ENCODE assay signal across 1 cellular context in the genomic region with DNA sequence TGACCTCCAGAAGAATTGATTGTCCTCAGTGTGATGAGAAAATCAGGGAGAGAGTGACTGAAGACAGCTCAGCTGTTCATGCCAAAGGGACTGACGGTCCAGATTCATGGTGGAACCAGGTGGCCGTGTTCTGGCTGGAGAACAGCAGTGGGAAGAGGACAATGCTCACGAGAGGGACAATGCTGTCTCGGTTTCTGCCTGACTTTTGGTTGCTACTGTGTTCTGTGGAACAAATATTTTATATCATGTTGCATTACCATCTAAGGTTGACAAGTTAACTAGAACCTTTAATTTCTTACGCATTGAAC.
TF ChIP-seq lines count a peak whose summit lies in the region.

No MANE protein-coding gene starts in this region.

TF ChIP-seq in H1, 55 proteins besides CTCF, POLR2A, EP300 and RAD21:
- TF ChIP-seq RBBP5 (IDR thresholded peaks at IDR 0.05; ENCODE audit: borderline replicate concordance, low read depth, low read length) = no peak
- no peak for TF ChIP-seq SIRT6 (IDR thresholded peaks at IDR 0.05; ENCODE audit: low read length)
- no peak for TF ChIP-seq GABPA (IDR thresholded peaks at IDR 0.05; ENCODE audit: borderline replicate concordance, insufficient read depth, low read length)
- TF ChIP-seq POU5F1 (IDR thresholded peaks at IDR 0.05; ENCODE audit: low read depth, low read length) = no peak
- TF ChIP-seq HDAC6 (IDR thresholded peaks at IDR 0.05; ENCODE audit: low read depth, low read length) = no peak
- no peak for TF ChIP-seq HDAC2 (IDR thresholded peaks at IDR 0.05; ENCODE audit: borderline replicate concordance in 1 of 2, low read depth in 2 of 2, low read length in 2 of 2)
- TF ChIP-seq SP4 (IDR thresholded peaks at IDR 0.05; ENCODE audit: low read length) = no peak
- no peak for TF ChIP-seq CEBPB (IDR thresholded peaks at IDR 0.05; ENCODE audit: low read depth, low read length)
- TF ChIP-seq, protein P1, sequence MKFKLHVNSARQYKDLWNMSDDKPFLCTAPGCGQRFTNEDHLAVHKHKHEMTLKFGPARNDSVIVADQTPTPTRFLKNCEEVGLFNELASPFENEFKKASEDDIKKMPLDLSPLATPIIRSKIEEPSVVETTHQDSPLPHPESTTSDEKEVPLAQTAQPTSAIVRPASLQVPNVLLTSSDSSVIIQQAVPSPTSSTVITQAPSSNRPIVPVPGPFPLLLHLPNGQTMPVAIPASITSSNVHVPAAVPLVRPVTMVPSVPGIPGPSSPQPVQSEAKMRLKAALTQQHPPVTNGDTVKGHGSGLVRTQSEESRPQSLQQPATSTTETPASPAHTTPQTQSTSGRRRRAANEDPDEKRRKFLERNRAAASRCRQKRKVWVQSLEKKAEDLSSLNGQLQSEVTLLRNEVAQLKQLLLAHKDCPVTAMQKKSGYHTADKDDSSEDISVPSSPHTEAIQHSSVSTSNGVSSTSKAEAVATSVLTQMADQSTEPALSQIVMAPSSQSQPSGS (IDR thresholded peaks at IDR 0.05; ENCODE audit: low read length) = no peak
- no peak for TF ChIP-seq TEAD4 (IDR thresholded peaks at IDR 0.05; ENCODE audit: low read depth, low read length)
- no peak for TF ChIP-seq JUN (IDR thresholded peaks at IDR 0.05; ENCODE audit: low read depth, low read length)
- no peak for TF ChIP-seq KDM4A (IDR thresholded peaks at IDR 0.05; ENCODE audit: low read depth, low read length, severe bottlenecking)
- TF ChIP-seq CBX5 (IDR thresholded peaks at IDR 0.05; ENCODE audit: low read depth, low read length) = no peak
- TF ChIP-seq BCL11A (IDR thresholded peaks at IDR 0.05; ENCODE audit: low read depth in 2 of 2, low read length in 2 of 2) = no peak
- TF ChIP-seq BACH1 (IDR thresholded peaks at IDR 0.05; ENCODE audit: low read length) = no peak
- no peak for TF ChIP-seq GTF2F1 (IDR thresholded peaks at IDR 0.05; ENCODE audit: borderline replicate concordance, low read depth, low read length)
- TF ChIP-seq, protein P2, sequence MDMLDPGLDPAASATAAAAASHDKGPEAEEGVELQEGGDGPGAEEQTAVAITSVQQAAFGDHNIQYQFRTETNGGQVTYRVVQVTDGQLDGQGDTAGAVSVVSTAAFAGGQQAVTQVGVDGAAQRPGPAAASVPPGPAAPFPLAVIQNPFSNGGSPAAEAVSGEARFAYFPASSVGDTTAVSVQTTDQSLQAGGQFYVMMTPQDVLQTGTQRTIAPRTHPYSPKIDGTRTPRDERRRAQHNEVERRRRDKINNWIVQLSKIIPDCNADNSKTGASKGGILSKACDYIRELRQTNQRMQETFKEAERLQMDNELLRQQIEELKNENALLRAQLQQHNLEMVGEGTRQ (IDR thresholded peaks at IDR 0.05; ENCODE audit: low read length) = no peak
- TF ChIP-seq RXRA (IDR thresholded peaks at IDR 0.05; ENCODE audit: insufficient read depth, low read depth, low read length) = no peak
- no peak for TF ChIP-seq RFX5 (IDR thresholded peaks at IDR 0.05; ENCODE audit: borderline replicate concordance, low read depth, low read length)
- no peak for TF ChIP-seq KDM1A (IDR thresholded peaks at IDR 0.05; ENCODE audit: borderline replicate concordance, low read length)
